23 cellular contexts compared by ENCODE assay signal in genomic region chr5:114316167-114316566, GRCh38. TPM values are rescaled to one million over a fixed set of nuclear protein-coding genes. Genes with fewer than 3 reads are reported as not detected.
DNase-seq lines count a peak whose midpoint lies in the region; ATAC-seq and TF ChIP-seq lines count a peak whose summit lies in the region.
"Had no signal": no experiment of that assay in that cellular context is flagged by ENCODE, and none has a peak within 500 bp of the region (broad histone marks: within the 10 kb centered on the region; RNA-seq: fewer than 3 reads in every experiment).

No MANE protein-coding gene starts in this region.

- ATAC-seq in Right ventricle myocardium inferior, result no peak
- no peak for ATAC-seq in GM19455 (IDR thresholded peaks at IDR 0.05; ENCODE audit: unreplicated experiment)
- ATAC-seq: Panc1 had no signal

- no peaks in the 10 kb centered on the region for H3K79me2 ChIP-seq in smooth muscle cell (ENCODE audit: low read depth)

- H3K36me3 ChIP-seq in left ventricle myocardium inferior, result no peaks in the 10 kb centered on the region
- no peaks in the 10 kb centered on the region for H3K36me3 ChIP-seq in smooth muscle cell (ENCODE audit: low read depth)
- H3K36me3 ChIP-seq: BE2C, MG63, SJSA1 had no signal

- no peaks in the 10 kb centered on the region for H3F3A ChIP-seq in smooth muscle cell (ENCODE audit: low read depth)

- 46% methylated on average over 4 of the region's 4 CpGs for WGBS in smooth muscle cell (ENCODE audit: low lambda C conversion rate)

- intact Hi-C loops in left ventricle myocardium inferior (cut with micrococcal nuclease) (no loop called here), Right ventricle myocardium inferior (cut with DNase I) (no loop called here)

- no peaks in the 10 kb centered on the region for H3K27me3 ChIP-seq in left ventricle myocardium inferior (ENCODE audit: low read depth)
- H3K27me3 ChIP-seq in smooth muscle cell (ENCODE audit: low read depth), result no peaks in the 10 kb centered on the region
- H3K27me3 ChIP-seq: BE2C had no signal

- no peak overlapping the region for H3K9ac ChIP-seq in smooth muscle cell (ENCODE audit: low read depth)

- H4K20me1 ChIP-seq in smooth muscle cell (ENCODE audit: low read depth), result no peaks in the 10 kb centered on the region

- DNase-seq in left ventricle myocardium inferior (no peak), Right ventricle myocardium inferior (ENCODE audit: missing footprints) (no peak), M059J (ENCODE audit: low read depth) (peak; percentile 11), fibroblast of villous mesenchyme (ENCODE audit: low read depth) (peak; percentile 19), smooth muscle cell (lab: John Stamatoyannopoulos, UW; ENCODE audit: unreplicated experiment) (no peak), mesenteric fat pad (ENCODE audit: low spot score) (no peak), NCI-H524 treated with DMSO at 0.1 percent for 48 hours (lab: John Stamatoyannopoulos, UW) (no peak)
- DNase-seq: 8988T; BE2C; Caco-2; CD4-positive, CD25-positive, alpha-beta regulatory T cell; HCEC 1CT; MG63; NCI-H1048; NCI-H1436; NCI-H1930; NCI-H226; NCI-H524 had no signal

- peak; percentile 22 for TF ChIP-seq CTCF in left ventricle myocardium inferior (IDR thresholded peaks at IDR 0.05; ENCODE audit: borderline replicate concordance)
- TF ChIP-seq CTCF in fibroblast of villous mesenchyme (IDR thresholded peaks at IDR 0.05; ENCODE audit: insufficient read depth, low read depth, low read length), result peak; percentile 19
- TF ChIP-seq CTCF in smooth muscle cell (IDR thresholded peaks at IDR 0.05; ENCODE audit: borderline replicate concordance, insufficient read depth, poor library complexity, severe bottlenecking), result no peak

- no peak overlapping the region for H3K4me3 ChIP-seq in left ventricle myocardium inferior
- no peak overlapping the region for H3K4me3 ChIP-seq in fibroblast of villous mesenchyme (ENCODE audit: low read depth, low read length)
- no peak overlapping the region for H3K4me3 ChIP-seq in smooth muscle cell
- H3K4me3 ChIP-seq: MG63, SJSA1 had no signal

- peak overlapping the region; percentile 23 for H3K4me2 ChIP-seq in smooth muscle cell

- H3K27ac ChIP-seq in left ventricle myocardium inferior (replicated peaks) (peak overlapping the region; percentile 33), smooth muscle cell (ENCODE audit: low read depth) (no peak overlapping the region)
- H3K27ac ChIP-seq: SJSA1 had no signal

- H3K4me1 ChIP-seq in left ventricle myocardium inferior (peaks cover 31% of the 10 kb centered on the region), smooth muscle cell (ENCODE audit: low read depth) (peaks cover 7% of the 10 kb centered on the region)
- H3K4me1 ChIP-seq: BE2C, Caco-2 had no signal

- H3K9me3 ChIP-seq in left ventricle myocardium inferior (replicated peaks), result no peaks in the 10 kb centered on the region
- no peaks in the 10 kb centered on the region for H3K9me3 ChIP-seq in smooth muscle cell (replicated peaks; ENCODE audit: low read depth)
- H3K9me3 ChIP-seq: BE2C, Caco-2, MG63, SJSA1 had no signal

- H2AFZ ChIP-seq in smooth muscle cell (ENCODE audit: low read depth), result peak overlapping the region; percentile 52

RNA-seq across cellular contexts. Expression of gene KCNN2, which starts 45.7 kb away (rescaled TPM):
- total RNA-seq in left ventricle myocardium inferior, result 7.2 TPM
- 9.3 TPM for total RNA-seq in Right ventricle myocardium inferior
- total RNA-seq in M059J (2014; rRNA removed; shearing (Covaris generic)), result 0.15 and 0.74 TPM in 2 replicates
- 0.64 and 2.6 TPM in 2 replicates for total RNA-seq in fibroblast of villous mesenchyme
- total RNA-seq in smooth muscle cell, result 3.2 and 4.3 TPM in 2 replicates
- polyA plus RNA-seq in smooth muscle cell, result 3.8 and 8.0 TPM in 2 replicates
- total RNA-seq in mesenteric fat pad, result not detected
- total RNA-seq: CD4-positive, CD25-positive, alpha-beta regulatory T cell; G401; HT-29 had no signal
- polyA plus RNA-seq: CD4-positive, CD25-positive, alpha-beta regulatory T cell had no signal

Comparison
In these comparisons a context has a peak if more than half of its experiments do, and no peak if none do; other contexts are left out.
1. DNase-seq: peak in M059J (single experiment) and fibroblast of villous mesenchyme (single experiment); none in left ventricle myocardium inferior (single experiment), Right ventricle myocardium inferior (single experiment), smooth muscle cell (single experiment), mesenteric fat pad (single experiment) and NCI-H524 treated with DMSO at 0.1 percent for 48 hours (single experiment).